8 cellular contexts compared by ENCODE assay signal in genomic region chr19:5718032-5718578, GRCh38. TPM values are rescaled to one million over a fixed set of nuclear protein-coding genes. Genes with fewer than 3 reads are reported as not detected.
A peak's percentile ranks its signal among the peaks of the same experiment; 100 is the strongest.
DNase-seq lines count a peak whose midpoint lies in the region; ATAC-seq and TF ChIP-seq lines count a peak whose summit lies in the region.

No MANE protein-coding gene starts in this region.

- no peaks in the 10 kb centered on the region for H3K9me2 ChIP-seq in OCI-LY1 (ENCODE audit: low read depth, low read length)

- peaks cover 23 to 32% (median 28%) of the 10 kb centered on the region in 3 donors for H3K4me1 Mint-ChIP-seq in CD8-positive, alpha-beta memory T cell
- peaks cover 13% of the 10 kb centered on the region for H3K4me1 Mint-ChIP-seq in central memory CD8-positive, alpha-beta T cell

- peak overlapping the region; percentile 93 for H3K4me3 ChIP-seq in CD8-positive, alpha-beta memory T cell (ENCODE audit: low read length)
- peak overlapping the region; percentile 77 for H3K4me3 ChIP-seq in OCI-LY1 (ENCODE audit: low read depth, low read length, poor library complexity, severe bottlenecking)

- peaks cover 8% of the 10 kb centered on the region for H3K36me3 ChIP-seq in CD8-positive, alpha-beta memory T cell (ENCODE audit: insufficient read depth, low read length)
- peaks cover 32% of the 10 kb centered on the region for H3K36me3 ChIP-seq in OCI-LY1 (ENCODE audit: insufficient read depth, low read length)

- H3K27ac Mint-ChIP-seq in CD8-positive, alpha-beta memory T cell: peak overlapping the region; percentile 74 to 98 (median 94)
- H3K27ac Mint-ChIP-seq in central memory CD8-positive, alpha-beta T cell (ENCODE audit: low read depth): peak overlapping the region; percentile 80

- H3K9me3 ChIP-seq in CD8-positive, alpha-beta memory T cell (ENCODE audit: low read length): no peaks in the 10 kb centered on the region
- H3K9me3 ChIP-seq in OCI-LY1 (ENCODE audit: low read length): no peaks in the 10 kb centered on the region

- H3K27me3 ChIP-seq in CD8-positive, alpha-beta memory T cell (ENCODE audit: insufficient read depth, low read length, poor library complexity, severe bottlenecking): no peaks in the 10 kb centered on the region
- no peaks in the 10 kb centered on the region for H3K27me3 ChIP-seq in OCI-LY1 (ENCODE audit: insufficient read depth, low read length)

- TF ChIP-seq CTCF in OCI-LY1 (IDR thresholded peaks at IDR 0.05; ENCODE audit: low read length): no peak

- H3F3A ChIP-seq in OCI-LY1 (ENCODE audit: insufficient read depth, low read length): no peaks in the 10 kb centered on the region

- CTCF ChIA-PET in CD8-positive, alpha-beta memory T cell (lab: Charles Lee): interaction anchor here (0.7 to 4.5 kb wide), 2 partner anchors 20 to 28 kb away, joined by 4 to 47 read pairs; partner anchors contain the start of gene RPL36

- H3K36me3 Mint-ChIP-seq in CD8-positive, alpha-beta memory T cell: peaks cover 0 to 26% (median 4%) of the 10 kb centered on the region in 3 donors
- H3K36me3 Mint-ChIP-seq in central memory CD8-positive, alpha-beta T cell (ENCODE audit: insufficient read depth): peaks cover 24% of the 10 kb centered on the region

- no peak overlapping the region for H2AFZ ChIP-seq in OCI-LY1 (ENCODE audit: low read length)

- peak overlapping the region; percentile 93 for H3K4me2 ChIP-seq in OCI-LY1 (ENCODE audit: low read length)

- H3K79me2 ChIP-seq in OCI-LY1 (ENCODE audit: insufficient read depth, low read length): peaks cover 45% of the 10 kb centered on the region

- POLR2A ChIA-PET in CD8-positive, alpha-beta memory T cell (lab: Charles Lee): interaction anchor here (1.0 to 1.5 kb wide), 2 partner anchors 27 to 31 kb away, joined by 3 to 12 read pairs; no protein-coding TSS in a partner anchor

- peak overlapping the region; percentile 91 for H3K27ac ChIP-seq in CD8-positive, alpha-beta memory T cell (ENCODE audit: low read depth, low read length)
- H3K27ac ChIP-seq in OCI-LY1 (ENCODE audit: low read depth, low read length, poor library complexity, severe bottlenecking): peak overlapping the region; percentile 42

- no peak for ATAC-seq in central memory CD8-positive, alpha-beta T cell (replicated peaks; ENCODE audit: extremely low read depth, poor library complexity, severe bottlenecking)
- ATAC-seq in GM21529 (IDR thresholded peaks at IDR 0.05; ENCODE audit: unreplicated experiment) (no peak), HG03342 (IDR thresholded peaks at IDR 0.05; ENCODE audit: unreplicated experiment) (no peak)

- peaks cover 22% of the 10 kb centered on the region for H3K4me1 ChIP-seq in CD8-positive, alpha-beta memory T cell (ENCODE audit: insufficient read depth, low read length)
- peaks cover 30% of the 10 kb centered on the region for H3K4me1 ChIP-seq in OCI-LY1 (ENCODE audit: insufficient read depth, low read length, severe bottlenecking)

- H3K4me3 Mint-ChIP-seq in CD8-positive, alpha-beta memory T cell: peak overlapping the region; percentile 87 to 96 (median 92)
- peak overlapping the region; percentile 87 for H3K4me3 Mint-ChIP-seq in central memory CD8-positive, alpha-beta T cell

- no peaks in the 10 kb centered on the region for H3K27me3 Mint-ChIP-seq in CD8-positive, alpha-beta memory T cell
- H3K27me3 Mint-ChIP-seq in central memory CD8-positive, alpha-beta T cell: no peaks in the 10 kb centered on the region

- H3K9ac ChIP-seq in OCI-LY1 (ENCODE audit: low read length): peak overlapping the region; percentile 83

- no peaks in the 10 kb centered on the region for H3K9me3 Mint-ChIP-seq in CD8-positive, alpha-beta memory T cell
- H3K9me3 Mint-ChIP-seq in central memory CD8-positive, alpha-beta T cell: no peaks in the 10 kb centered on the region

- no peaks in the 10 kb centered on the region; the same call in 1 of the 2 replicates for H4K20me1 ChIP-seq in OCI-LY1 (ENCODE audit: insufficient read depth, low read length)

- DNase-seq in CD8-positive, alpha-beta memory T cell: no peak
- DNase-seq in central memory CD8-positive, alpha-beta T cell (ENCODE audit: low spot score in 2 of 2): no peak
- DNase-seq in non-pigmented ciliary epithelial cell (ENCODE audit: low read depth) (peak; percentile 34), GM03348 (ENCODE audit: low spot score) (no peak), SKM-1 (lab: John Stamatoyannopoulos, UW; ENCODE audit: unreplicated experiment) (no peak)

RNA-seq across cellular contexts. Expression of gene LONP1, which starts 1.8 kb away (rescaled TPM):
- 100 to 1,000 TPM; 179 to 204 TPM for total RNA-seq in CD8-positive, alpha-beta memory T cell
- polyA plus RNA-seq in CD8-positive, alpha-beta memory T cell: 36.0 TPM

RNA-seq across cellular contexts. Expression of gene CATSPERD, which starts 2.3 kb away (rescaled TPM):
- total RNA-seq in CD8-positive, alpha-beta memory T cell: not detected
- not detected for polyA plus RNA-seq in CD8-positive, alpha-beta memory T cell

RNA-seq across cellular contexts. Expression of gene RPL36, which starts 28.0 kb away (rescaled TPM):
- total RNA-seq in CD8-positive, alpha-beta memory T cell: 1,000 to 10,000 TPM; 1,478 to 1,485 TPM
- polyA plus RNA-seq in CD8-positive, alpha-beta memory T cell: 2,003 TPM

RNA-seq across cellular contexts. Expression of gene HSD11B1L, which starts 37.3 kb away (rescaled TPM):
- total RNA-seq in CD8-positive, alpha-beta memory T cell: 1 to 10 TPM; 1.4 to 2.3 TPM
- polyA plus RNA-seq in CD8-positive, alpha-beta memory T cell: 4.0 TPM

RNA-seq across cellular contexts. Expression of gene MICOS13, which starts 37.8 kb away (rescaled TPM):
- total RNA-seq in CD8-positive, alpha-beta memory T cell: 10 to 100 TPM; 60.6 to 62.1 TPM
- 117 TPM for polyA plus RNA-seq in CD8-positive, alpha-beta memory T cell
